Comparison of ENCODE assay signal across 10 cellular contexts in genomic region chr1:159009287-159009686, GRCh38. TPM values are rescaled to one million over a fixed set of nuclear protein-coding genes. Genes with fewer than 3 reads are reported as not detected.
DNase-seq lines count a peak whose midpoint lies in the region; ATAC-seq, FAIRE-seq and TF ChIP-seq lines count a peak whose summit lies in the region.
"Had no signal": no experiment of that assay in that cellular context is flagged by ENCODE, and none has a peak within 500 bp of the region (broad histone marks: within the 10 kb centered on the region; RNA-seq: fewer than 3 reads in every experiment).

No MANE protein-coding gene starts in this region.

- no peaks in the 10 kb centered on the region for H3K4me1 ChIP-seq in pancreas

- H3K9me3 Mint-ChIP-seq in activated CD4-positive, alpha-beta T cell treated with anti-CD3 and anti-CD28 coated beads for 36 hours (ENCODE audit: low read depth) = no peaks in the 10 kb centered on the region
- peaks cover 8% of the 10 kb centered on the region for H3K9me3 Mint-ChIP-seq in activated T-helper 1 cell treated with anti-CD3 and anti-CD28 coated beads, Interleukin-12 subunit alpha, Interleukin-12 subunit beta, Interleukin-2, Interleukin-4 antibody, amounts not matched to agents 30 ng/mL and 10 ng/mL and 1 ng/mL, durations not matched to agents 14 hours and 24 hours and 36 hours
- no peaks in the 10 kb centered on the region for H3K9me3 Mint-ChIP-seq in immature natural killer cell
- H3K9me3 Mint-ChIP-seq: GM23338 had no signal

- CTCF ChIA-PET in activated CD4-positive, alpha-beta T cell treated with anti-CD3 and anti-CD28 coated beads for 36 hours (lab: Charles Lee) = interaction anchor here (1.5 to 3.4 kb wide), 5 partner anchors 11 to 80 kb away, joined by 5 to 17 read pairs (median 10); partner anchors contain the start of gene AIM2

- peak overlapping the region in 1 of 4 donors; percentile 36 for H3K4me3 ChIP-seq in pancreas
- H3K4me3 ChIP-seq: GM23338 had no signal

- no peak for TF ChIP-seq POLR2A in H54 (IDR thresholded peaks at IDR 0.05; ENCODE audit: low read depth, low read length)

- peak; percentile 32 for ATAC-seq in activated CD4-positive, alpha-beta T cell treated with anti-CD3 and anti-CD28 coated beads for 36 hours
- ATAC-seq in pancreas = no peak
- ATAC-seq in HG03442 (IDR thresholded peaks at IDR 0.05; ENCODE audit: unreplicated experiment) = no peak
- ATAC-seq: GM23338 had no signal

- no peaks in the 10 kb centered on the region for H3K9me3 ChIP-seq in pancreas

- no peaks in the 10 kb centered on the region for H3K27me3 Mint-ChIP-seq in activated CD4-positive, alpha-beta T cell treated with anti-CD3 and anti-CD28 coated beads for 36 hours
- H3K27me3 Mint-ChIP-seq in activated T-helper 1 cell treated with anti-CD3 and anti-CD28 coated beads, Interleukin-12 subunit alpha, Interleukin-12 subunit beta, Interleukin-2, Interleukin-4 antibody, amounts not matched to agents 30 ng/mL and 10 ng/mL and 1 ng/mL, durations not matched to agents 14 hours and 24 hours and 36 hours (ENCODE audit: insufficient read depth) = no peaks in the 10 kb centered on the region
- H3K27me3 Mint-ChIP-seq in immature natural killer cell (ENCODE audit: low read depth in 3 of 3) = peaks cover 0 to 12% (median 7%) of the 10 kb centered on the region in 3 donors

- peaks cover 0 to 9% (median 0%) of the 10 kb centered on the region in 4 donors for H3K27me3 ChIP-seq in pancreas

- DNase-seq in activated CD4-positive, alpha-beta T cell treated with anti-CD3 and anti-CD28 coated beads for 36 hours = peak; percentile 32
- DNase-seq in activated CD4-positive, alpha-beta T cell treated with anti-CD3 and anti-CD28 coated beads, Interleukin-2, amount 50 U/mL, for 4 hours = no peak
- DNase-seq in activated T-helper 1 cell treated with anti-CD3 and anti-CD28 coated beads, Interleukin-12 subunit alpha, Interleukin-12 subunit beta, Interleukin-2, Interleukin-4 antibody, amounts not matched to agents 30 ng/mL and 10 ng/mL and 1 ng/mL, durations not matched to agents 14 hours and 24 hours and 36 hours (ENCODE audit: low spot score) = no peak
- DNase-seq in immature natural killer cell = no peak
- no peak for DNase-seq in pancreas
- DNase-seq in H54 (ENCODE audit: insufficient read length, low spot score) = no peak
- DNase-seq: NCI-H510A had no signal

- H3K36me3 ChIP-seq in pancreas = no peaks in the 10 kb centered on the region

- TF ChIP-seq CTCF in pancreas (IDR thresholded peaks at IDR 0.05) = no peak

- FAIRE-seq in pancreas (lab: Jason Lieb, UNC) = no peak
- FAIRE-seq in H54 (lab: Jason Lieb, UNC) = no peak

- H3K27ac ChIP-seq in temporal lobe (ENCODE audit: low read depth, low read length) (peak overlapping the region; percentile 78), pancreas (peak overlapping the region in 2 of 4 donors; percentile 62 to 63)

- WGBS in pancreas, 2 donors = 43 to 57% methylated on average over 2 of the region's 2 CpGs

- H3K4me3 Mint-ChIP-seq in activated CD4-positive, alpha-beta T cell treated with anti-CD3 and anti-CD28 coated beads for 36 hours = peak overlapping the region; percentile 82
- H3K4me3 Mint-ChIP-seq in activated T-helper 1 cell treated with anti-CD3 and anti-CD28 coated beads, Interleukin-12 subunit alpha, Interleukin-12 subunit beta, Interleukin-2, Interleukin-4 antibody, amounts not matched to agents 30 ng/mL and 10 ng/mL and 1 ng/mL, durations not matched to agents 14 hours and 24 hours and 36 hours = peak overlapping the region; percentile 91
- peak overlapping the region; percentile 89 to 97 (median 97) for H3K4me3 Mint-ChIP-seq in immature natural killer cell
- H3K4me3 Mint-ChIP-seq: GM23338 had no signal

- POLR2A ChIA-PET in activated CD4-positive, alpha-beta T cell treated with anti-CD3 and anti-CD28 coated beads for 36 hours (lab: Charles Lee) = interaction anchor here (0.9 to 2.7 kb wide), 6 partner anchors 11 to 190 kb away, joined by 3 to 43 read pairs (median 6); partner anchors contain the start of gene AIM2

- intact Hi-C loops in activated CD4-positive, alpha-beta T cell treated with anti-CD3 and anti-CD28 coated beads for 36 hours (cut with DNase I, micrococcal nuclease) = loop anchor here (1.0 to 5.0 kb wide), 7 partner anchors 40 to 857 kb away; partner anchors contain the start of gene AIM2 (in 1 of the 2)
- intact Hi-C loops in activated T-helper 1 cell treated with anti-CD3 and anti-CD28 coated beads, Interleukin-12 subunit alpha, Interleukin-12 subunit beta, Interleukin-2, Interleukin-4 antibody, amounts not matched to agents 30 ng/mL and 10 ng/mL and 1 ng/mL, durations not matched to agents 14 hours and 24 hours and 36 hours (cut with micrococcal nuclease) = loop anchor here (1.0 to 2.0 kb wide), 7 partner anchors 8 to 722 kb away; partner anchors contain the start of gene PYHIN1
- intact Hi-C loops in pancreas (cut with DNase I) = no loop called here

- peaks cover 42% of the 10 kb centered on the region for H3K4me1 Mint-ChIP-seq in activated CD4-positive, alpha-beta T cell treated with anti-CD3 and anti-CD28 coated beads for 36 hours
- peaks cover 62% of the 10 kb centered on the region for H3K4me1 Mint-ChIP-seq in activated T-helper 1 cell treated with anti-CD3 and anti-CD28 coated beads, Interleukin-12 subunit alpha, Interleukin-12 subunit beta, Interleukin-2, Interleukin-4 antibody, amounts not matched to agents 30 ng/mL and 10 ng/mL and 1 ng/mL, durations not matched to agents 14 hours and 24 hours and 36 hours (ENCODE audit: low read depth)
- H3K4me1 Mint-ChIP-seq in immature natural killer cell = peaks cover 65 to 76% of the 10 kb centered on the region in 2 donors

- peaks cover 71% of the 10 kb centered on the region for H3K36me3 Mint-ChIP-seq in activated CD4-positive, alpha-beta T cell treated with anti-CD3 and anti-CD28 coated beads for 36 hours (ENCODE audit: low read depth)
- peaks cover 40% of the 10 kb centered on the region for H3K36me3 Mint-ChIP-seq in activated T-helper 1 cell treated with anti-CD3 and anti-CD28 coated beads, Interleukin-12 subunit alpha, Interleukin-12 subunit beta, Interleukin-2, Interleukin-4 antibody, amounts not matched to agents 30 ng/mL and 10 ng/mL and 1 ng/mL, durations not matched to agents 14 hours and 24 hours and 36 hours (ENCODE audit: low read depth)
- peaks cover 18 to 29% (median 20%) of the 10 kb centered on the region in 3 donors for H3K36me3 Mint-ChIP-seq in immature natural killer cell

- peak overlapping the region; percentile 97 for H3K27ac Mint-ChIP-seq in activated CD4-positive, alpha-beta T cell treated with anti-CD3 and anti-CD28 coated beads for 36 hours
- H3K27ac Mint-ChIP-seq in activated T-helper 1 cell treated with anti-CD3 and anti-CD28 coated beads, Interleukin-12 subunit alpha, Interleukin-12 subunit beta, Interleukin-2, Interleukin-4 antibody, amounts not matched to agents 30 ng/mL and 10 ng/mL and 1 ng/mL, durations not matched to agents 14 hours and 24 hours and 36 hours = peak overlapping the region; percentile 95
- peak overlapping the region; percentile 93 to 100 (median 96) for H3K27ac Mint-ChIP-seq in immature natural killer cell
- H3K27ac Mint-ChIP-seq: GM23338 had no signal

RNA-seq across cellular contexts. Expression of gene IFI16, which starts 0.4 kb away (rescaled TPM):
- total RNA-seq in activated CD4-positive, alpha-beta T cell treated with anti-CD3 and anti-CD28 coated beads for 36 hours = 100 to 1,000 TPM; 263 to 308 TPM
- total RNA-seq in activated T-helper 1 cell treated with anti-CD3 and anti-CD28 coated beads, Interleukin-12 subunit alpha, Interleukin-12 subunit beta, Interleukin-2, Interleukin-4 antibody, amounts not matched to agents 30 ng/mL and 10 ng/mL and 1 ng/mL, durations not matched to agents 14 hours and 24 hours and 36 hours = 223 and 232 TPM in 2 replicates
- polyA plus RNA-seq in immature natural killer cell (100 to 1,000 TPM in 1 of 3 donors, 10 to 100 TPM in 2; 78.8 to 205 (median 80.3) TPM), pancreas (10 to 100 TPM; 13.8 to 17.4 TPM)
- total RNA-seq in temporal lobe (19.2 TPM), pancreas (10 to 100 TPM in 3 of 6 donors, 1 to 10 TPM in 3; 3.1 to 29.0 (median 8.3) TPM)

Comparison
In these comparisons a context has a peak if more than half of its experiments do, and no peak if none do; other contexts are left out.
1. intact Hi-C loops: an anchor here in activated CD4-positive, alpha-beta T cell treated with anti-CD3 and anti-CD28 coated beads for 36 hours (1.0 to 5.0 kb wide) and activated T-helper 1 cell treated with anti-CD3 and anti-CD28 coated beads, Interleukin-12 subunit alpha, Interleukin-12 subunit beta, Interleukin-2, Interleukin-4 antibody, amounts not matched to agents 30 ng/mL and 10 ng/mL and 1 ng/mL, durations not matched to agents 14 hours and 24 hours and 36 hours (1.0 to 2.0 kb wide); none called in pancreas.